ENCODE assay signal across 33 cellular contexts in genomic region chr1:229383961-229384360, GRCh38. TPM values are rescaled to one million over a fixed set of nuclear protein-coding genes. Genes with fewer than 3 reads are reported as not detected.
"Had no signal": no experiment of that assay in that cellular context is flagged by ENCODE, and none has a peak within 500 bp of the region (broad histone marks: within the 10 kb centered on the region; RNA-seq: fewer than 3 reads in every experiment).

No MANE protein-coding gene starts in this region.

- H3K27ac ChIP-seq: breast epithelium, epithelial cell of prostate, esophagus squamous epithelium, gastroesophageal sphincter, hepatocyte, neutrophil, ovary, thyroid gland, upper lobe of left lung, vagina, WERI-Rb-1 had no signal

- H3K4me1 ChIP-seq: breast epithelium, esophagus squamous epithelium, gastroesophageal sphincter, thyroid gland, upper lobe of left lung, vagina had no signal

- DNase-seq: activated CD4-positive, alpha-beta T cell treated with anti-CD3 and anti-CD28 coated beads for 48 hours; activated CD4-positive, alpha-beta T cell treated with anti-CD3 and anti-CD28 coated beads, Interleukin-2, amount 50 U/mL, for 48 hours; activated CD8-positive, alpha-beta memory T cell treated with anti-CD3 and anti-CD28 coated beads for 24 hours; activated gamma-delta T cell treated with Interleukin-2 at 50 U/mL for 16 hours; dermis blood vessel endothelial cell; effector CD4-positive, alpha-beta T cell; esophagus squamous epithelium; immature natural killer cell; kidney; left colon; mammary epithelial cell; naive B cell; nephron progenitor cell; ovary; retina; stimulated activated CD4-positive, alpha-beta T cell treated with anti-CD3 and anti-CD28 coated beads, Interleukin-1b, Interleukin-23, amount 100 ng/mL, for 48 hours; stimulated activated CD4-positive, alpha-beta T cell treated with anti-CD3 and anti-CD28 coated beads, Interleukin-4, amount 100 ng/mL, for 4 hours; stimulated activated CD8-positive, alpha-beta memory T cell treated with anti-CD3 and anti-CD28 coated beads, Interleukin-4, amount 100 ng/mL, for 48 hours; stimulated activated naive CD8-positive, alpha-beta T cell treated with anti-CD3 and anti-CD28 coated beads, Interleukin-15, amount 100 ng/mL, for 72 hours; substantia nigra; T-helper 9 cell; thyroid gland; upper lobe of left lung; WERI-Rb-1 had no signal

- H3K9me3 ChIP-seq: breast epithelium, esophagus squamous epithelium, gastroesophageal sphincter, neutrophil, ovary, thyroid gland, upper lobe of left lung, vagina had no signal

- H3K36me3 ChIP-seq: breast epithelium, esophagus squamous epithelium, gastroesophageal sphincter, neutrophil, ovary, thyroid gland, upper lobe of left lung, vagina, WERI-Rb-1 had no signal

- H3K4me3 ChIP-seq: breast epithelium, esophagus squamous epithelium, gastroesophageal sphincter, hepatocyte, ovary, smooth muscle cell, thyroid gland, upper lobe of left lung, vagina had no signal

- H3K27me3 ChIP-seq: breast epithelium, hepatocyte, ovary, thyroid gland, upper lobe of left lung, vagina had no signal

- ATAC-seq: activated CD4-positive, CD25-positive, alpha-beta regulatory T cell treated with anti-CD3 and anti-CD28 coated beads, Interleukin-2, amount 50 U/mL, for 24 hours; gastroesophageal sphincter; left colon; stimulated activated memory B cell treated with anti-CD40 and anti-IgM and Interleukin-4, amounts not matched to agents 10 μg/mL and 1 μg/mL and 100 μg/mL, for 72 hours; stimulated activated naive CD8-positive, alpha-beta T cell treated with anti-CD3 and anti-CD28 coated beads, Interleukin-15, amount 100 ng/mL, for 72 hours had no signal

RNA-seq across cellular contexts. Expression of gene ACTA1, which starts 49.9 kb away (rescaled TPM):
- total RNA-seq: kidney, left colon, vagina had no signal
- polyA plus RNA-seq: immature natural killer cell, mammary epithelial cell had no signal
